2 cellular contexts compared by ENCODE assay signal in genomic region chr10:113977174-113977573, GRCh38.
A peak's percentile ranks its signal among the peaks of the same experiment; 100 is the strongest.
TF ChIP-seq lines count a peak whose summit lies in the region.

No MANE protein-coding gene starts in this region.

TF ChIP-seq in HepG2, 621 proteins besides CTCF, POLR2A, EP300 and RAD21:
- peak; percentile 43 to 75; a peak in 2 of 4 replicates for TF ChIP-seq MAFK (conservative IDR thresholded peaks at IDR 0.05 in 1 of 2, IDR thresholded peaks at IDR 0.05 in 1 of 2; ENCODE audit: low read length in 2 of 2)
- no peak for TF ChIP-seq SAP130 (CRISPR knock-in tag; IDR thresholded peaks at IDR 0.05; ENCODE audit: low read depth)
- TF ChIP-seq MAFF (IDR thresholded peaks at IDR 0.05; ENCODE audit: low read depth, low read length): peak; percentile 55; the same call in 1 of the 2 replicates
TF ChIP-seq in HepG2: peak in this region for 2.

TF ChIP-seq in GM12878, 131 proteins besides CTCF, POLR2A, EP300 and RAD21:
- TF ChIP-seq JUNB (IDR thresholded peaks at IDR 0.05) (no peak), USF1 (IDR thresholded peaks at IDR 0.05; ENCODE audit: borderline replicate concordance, extremely low read length, insufficient read depth, low read depth, low read length) (no peak), CUX1 (IDR thresholded peaks at IDR 0.05; ENCODE audit: insufficient replicate concordance, low read depth, low read length) (no peak), SIN3A (IDR thresholded peaks at IDR 0.05; ENCODE audit: low read depth, low read length) (no peak), SUZ12 (IDR thresholded peaks at IDR 0.05; ENCODE audit: unreplicated experiment) (no peak), JUND (IDR thresholded peaks at IDR 0.05; ENCODE audit: low read depth, low read length) (no peak), SUPT20H (IDR thresholded peaks at IDR 0.05; ENCODE audit: borderline replicate concordance, control insufficient read depth, low read depth, low read length) (no peak), MEF2A (IDR thresholded peaks at IDR 0.05; ENCODE audit: insufficient read depth, low read depth, low read length) (no peak), HDAC2 (IDR thresholded peaks at IDR 0.05) (no peak), POLR2AphosphoS2 (IDR thresholded peaks at IDR 0.05; ENCODE audit: low read depth, low read length) (no peak), KAT2A (conservative IDR thresholded peaks at IDR 0.05; ENCODE audit: control insufficient read depth, low read depth, low read length) (no peak), SIX5 (IDR thresholded peaks at IDR 0.05; ENCODE audit: low read depth, low read length, severe bottlenecking) (no peak), CBFB (IDR thresholded peaks at IDR 0.05; ENCODE audit: low read depth) (no peak), ZNF384 (IDR thresholded peaks at IDR 0.05; ENCODE audit: borderline replicate concordance, low read depth, low read length) (no peak), ZZZ3 (IDR thresholded peaks at IDR 0.05; ENCODE audit: control insufficient read depth, insufficient read length, low read depth) (no peak), BRCA1 (IDR thresholded peaks at IDR 0.05; ENCODE audit: low read depth, low read length) (no peak), ZBTB4 (CRISPR knock-in tag; IDR thresholded peaks at IDR 0.05) (no peak), DPF2 (IDR thresholded peaks at IDR 0.05) (no peak)
